19 cellular contexts compared by ENCODE assay signal in the genomic region with DNA sequence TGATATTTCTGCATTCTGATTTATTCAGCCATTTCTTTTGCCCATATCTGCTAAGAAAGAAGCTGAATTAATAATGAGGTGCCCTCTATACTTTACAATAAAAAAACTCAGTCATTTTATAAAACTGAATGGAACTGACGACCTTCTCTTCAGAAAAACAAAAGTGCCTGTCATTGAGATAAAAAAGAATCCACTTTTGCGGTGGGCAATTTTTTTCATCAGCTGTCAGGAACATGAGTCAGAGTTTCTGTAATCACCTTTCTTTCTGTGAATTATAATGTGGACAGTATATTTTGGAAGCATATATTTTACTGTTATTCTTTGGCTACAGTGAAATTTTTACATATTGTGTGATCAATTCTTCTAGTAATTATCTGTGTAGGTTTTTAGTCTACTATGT. TPM values are rescaled to one million over a fixed set of nuclear protein-coding genes. Genes with fewer than 3 reads are reported as not detected.
"Had no signal": no experiment of that assay in that cellular context is flagged by ENCODE, and none has a peak within 500 bp of the region (broad histone marks: within the 10 kb centered on the region; RNA-seq: fewer than 3 reads in every experiment).

No MANE protein-coding gene starts in this region.

- H3K4me3 ChIP-seq: coronary artery, dorsolateral prefrontal cortex, gastrocnemius medialis, heart right ventricle, mucosa of descending colon, skin epidermis, testis, tibial nerve had no signal

- H3K36me3 Mint-ChIP-seq: naive thymus-derived CD8-positive, alpha-beta T cell; stimulated activated naive B cell treated with anti-CD40 and anti-IgM and Interleukin-4, amounts not matched to agents 10 μg/mL and 1 μg/mL and 100 μg/mL, for 72 hours had no signal

- H3K9me3 ChIP-seq: gastrocnemius medialis, heart right ventricle, mucosa of descending colon, testis, tibial nerve had no signal

- H3K36me3 ChIP-seq: gastrocnemius medialis, heart right ventricle, tibial nerve had no signal

- DNase-seq: dorsolateral prefrontal cortex; effector CD8-positive, alpha-beta T cell; gastrocnemius medialis; heart right ventricle; hypothalamus; mammary epithelial cell; mucosa of descending colon; naive thymus-derived CD8-positive, alpha-beta T cell; posterior cingulate gyrus; stimulated activated CD4-positive, alpha-beta T cell treated with anti-CD3 and anti-CD28 coated beads, Interleukin-2, amount 100 ng/mL, for 24 hours; stimulated activated CD4-positive, alpha-beta T cell treated with anti-CD3 and anti-CD28 coated beads, Interleukin-4, amount 100 ng/mL, for 4 hours; stimulated activated naive B cell treated with anti-CD40 and anti-IgM and Interleukin-4, amounts not matched to agents 10 μg/mL and 1 μg/mL and 100 μg/mL, for 72 hours; stimulated activated naive CD8-positive, alpha-beta T cell treated with anti-CD3 and anti-CD28 coated beads, Interleukin-15, amount 100 ng/mL, for 72 hours; testis had no signal

- H3K4me3 Mint-ChIP-seq: naive thymus-derived CD8-positive, alpha-beta T cell; stimulated activated naive B cell treated with anti-CD40 and anti-IgM and Interleukin-4, amounts not matched to agents 10 μg/mL and 1 μg/mL and 100 μg/mL, for 72 hours; stimulated activated naive CD8-positive, alpha-beta T cell treated with anti-CD3 and anti-CD28 coated beads, Interleukin-15, amount 100 ng/mL, for 72 hours had no signal

- H3K9me3 Mint-ChIP-seq: naive thymus-derived CD8-positive, alpha-beta T cell; stimulated activated naive B cell treated with anti-CD40 and anti-IgM and Interleukin-4, amounts not matched to agents 10 μg/mL and 1 μg/mL and 100 μg/mL, for 72 hours; stimulated activated naive CD8-positive, alpha-beta T cell treated with anti-CD3 and anti-CD28 coated beads, Interleukin-15, amount 100 ng/mL, for 72 hours had no signal

- H3K4me1 ChIP-seq: gastrocnemius medialis, testis, tibial nerve had no signal

- H3K27me3 ChIP-seq: gastrocnemius medialis, testis had no signal

- H3K27ac Mint-ChIP-seq: naive thymus-derived CD8-positive, alpha-beta T cell; stimulated activated naive B cell treated with anti-CD40 and anti-IgM and Interleukin-4, amounts not matched to agents 10 μg/mL and 1 μg/mL and 100 μg/mL, for 72 hours had no signal

- H3K27ac ChIP-seq: coronary artery, dorsolateral prefrontal cortex, gastrocnemius medialis, heart right ventricle, skin epidermis, testis, tibial nerve had no signal

- H3K4me1 Mint-ChIP-seq: naive thymus-derived CD8-positive, alpha-beta T cell; stimulated activated naive B cell treated with anti-CD40 and anti-IgM and Interleukin-4, amounts not matched to agents 10 μg/mL and 1 μg/mL and 100 μg/mL, for 72 hours; stimulated activated naive CD8-positive, alpha-beta T cell treated with anti-CD3 and anti-CD28 coated beads, Interleukin-15, amount 100 ng/mL, for 72 hours had no signal

RNA-seq across cellular contexts. Expression of gene IL20RA, which starts 33.4 kb away (rescaled TPM):
- total RNA-seq: mammary epithelial cell; naive thymus-derived CD8-positive, alpha-beta T cell; osteocyte had no signal
- polyA plus RNA-seq: naive thymus-derived CD8-positive, alpha-beta T cell; neural cell had no signal
